In genomic region chr15:75823860-75824613, GRCh38 we compare ENCODE assay signal across 19 cellular contexts. TPM values are rescaled to one million over a fixed set of nuclear protein-coding genes. Genes with fewer than 3 reads are reported as not detected.
A peak's percentile ranks its signal among the peaks of the same experiment; 100 is the strongest.
DNase-seq lines count a peak whose midpoint lies in the region; ATAC-seq and TF ChIP-seq lines count a peak whose summit lies in the region.
"Had no signal": no experiment of that assay in that cellular context is flagged by ENCODE, and none has a peak within 500 bp of the region (broad histone marks: within the 10 kb centered on the region; RNA-seq: fewer than 3 reads in every experiment).

No MANE protein-coding gene starts in this region.

- TF ChIP-seq CTCF in nephron progenitor cell (IDR thresholded peaks at IDR 0.05) (no peak), Peyer's patch (IDR thresholded peaks at IDR 0.05) (no peak), gastrocnemius medialis (IDR thresholded peaks at IDR 0.05 in 4 of 5, conservative IDR thresholded peaks at IDR 0.05 in 1 of 5) (no peak)

- no peaks in the 10 kb centered on the region for H3K36me3 Mint-ChIP-seq in nephron progenitor cell (ENCODE audit: low read depth)
- H3K36me3 Mint-ChIP-seq: CD4-positive, alpha-beta memory T cell had no signal

- H3K4me1 Mint-ChIP-seq in nephron progenitor cell: peaks cover 23% of the 10 kb centered on the region
- H3K4me1 Mint-ChIP-seq: activated B cell treated with CpG ODN at 0.5 μM for 24 hours; activated T-helper 17 cell treated with anti-CD3 and anti-CD28 coated beads, Interleukin-2, amount 50 U/mL, for 72 hours; central memory CD8-positive, alpha-beta T cell had no signal

- H3K36me3 ChIP-seq in SJCRH30 (no peaks in the 10 kb centered on the region), Peyer's patch (no peaks in the 10 kb centered on the region), gastrocnemius medialis (no peaks in the 10 kb centered on the region)
- H3K36me3 ChIP-seq: spleen had no signal

- H3K4me3 ChIP-seq in SJCRH30 (peak overlapping the region; percentile 11; the same call in 1 of the 2 replicates), Peyer's patch (no peak overlapping the region), gastrocnemius medialis (no peak overlapping the region)
- H3K4me3 ChIP-seq: spleen had no signal

- in situ Hi-C loops in gastrocnemius medialis (cut with MboI; ENCODE audit: low sequenced_read_pairs in 4 of 4): no loop called here

- peaks cover 2% of the 10 kb centered on the region for H3K27me3 Mint-ChIP-seq in nephron progenitor cell (ENCODE audit: low read depth, poor library complexity)

- H3K27me3 ChIP-seq in SJCRH30 (no peaks in the 10 kb centered on the region), Peyer's patch (no peaks in the 10 kb centered on the region), gastrocnemius medialis (no peaks in the 10 kb centered on the region)
- H3K27me3 ChIP-seq: spleen had no signal

- intact Hi-C loops in gastrocnemius medialis (cut with DNase I; ENCODE audit: low total_unique reads): loop anchor here (10.0 kb wide), 1 partner anchor 61 kb away; no protein-coding TSS in a partner anchor

- H3K9me3 Mint-ChIP-seq in nephron progenitor cell: no peaks in the 10 kb centered on the region
- H3K9me3 Mint-ChIP-seq: activated B cell treated with CpG ODN at 0.5 μM for 24 hours; activated T-helper 17 cell treated with anti-CD3 and anti-CD28 coated beads, Interleukin-2, amount 50 U/mL, for 72 hours; CD4-positive, alpha-beta memory T cell; central memory CD8-positive, alpha-beta T cell had no signal

- peak overlapping the region; percentile 23 for H3K4me3 Mint-ChIP-seq in nephron progenitor cell
- H3K4me3 Mint-ChIP-seq: activated B cell treated with CpG ODN at 0.5 μM for 24 hours; activated T-helper 17 cell treated with anti-CD3 and anti-CD28 coated beads, Interleukin-2, amount 50 U/mL, for 72 hours; CD4-positive, alpha-beta memory T cell; central memory CD8-positive, alpha-beta T cell had no signal

- H3K4me1 ChIP-seq in SJCRH30 (peaks cover 8% of the 10 kb centered on the region; the same call in 1 of the 2 replicates), Peyer's patch (no peaks in the 10 kb centered on the region), gastrocnemius medialis (no peaks in the 10 kb centered on the region)
- H3K4me1 ChIP-seq: parathyroid adenoma, spleen had no signal

- TF ChIP-seq POLR2A in Peyer's patch (IDR thresholded peaks at IDR 0.05) (no peak), gastrocnemius medialis (IDR thresholded peaks at IDR 0.05) (no peak)

- H3K27ac Mint-ChIP-seq in nephron progenitor cell: peak overlapping the region; percentile 8
- H3K27ac Mint-ChIP-seq: activated B cell treated with CpG ODN at 0.5 μM for 24 hours; activated T-helper 17 cell treated with anti-CD3 and anti-CD28 coated beads, Interleukin-2, amount 50 U/mL, for 72 hours; CD4-positive, alpha-beta memory T cell had no signal

- DNase-seq in ELF-1 (ENCODE audit: low read depth, low spot score) (peak; percentile 94), SJCRH30 (peak; percentile 22 to 35), glomerular endothelial cell (ENCODE audit: extremely low read depth, low read depth, low spot score) (peak; percentile 31), nephron progenitor cell (no peak), NK-92 (lab: John Stamatoyannopoulos, UW; ENCODE audit: unreplicated experiment) (no peak), germinal center (ENCODE audit: low spot score) (no peak), Peyer's patch (no peak), gastrocnemius medialis (no peak)
- DNase-seq: ACHN; activated B cell treated with CpG ODN at 0.5 μM for 24 hours; CD4-positive, alpha-beta memory T cell; DMS79; NCI-H1105 treated with DMSO at 0.1 percent for 48 hours; NCI-H2171 treated with DMSO at 0.1 percent for 48 hours; spleen; stimulated activated naive CD4-positive, alpha-beta T cell had no signal

- ATAC-seq in gastrocnemius medialis: no peak
- ATAC-seq: activated T-helper 17 cell treated with anti-CD3 and anti-CD28 coated beads, Interleukin-2, amount 50 U/mL, for 72 hours had no signal

- no peak overlapping the region for H3K27ac ChIP-seq in SJCRH30
- no peak overlapping the region for H3K27ac ChIP-seq in Peyer's patch
- H3K27ac ChIP-seq in gastrocnemius medialis: no peak overlapping the region
- H3K27ac ChIP-seq: parathyroid adenoma, spleen had no signal

- H3K9me3 ChIP-seq in SJCRH30 (replicated peaks) (no peaks in the 10 kb centered on the region), Peyer's patch (no peaks in the 10 kb centered on the region), gastrocnemius medialis (no peaks in the 10 kb centered on the region)
- H3K9me3 ChIP-seq: spleen had no signal

RNA-seq across cellular contexts. Expression of gene UBE2Q2, which starts 19.2 kb away (rescaled TPM):
- 30.8 and 31.5 TPM in 2 replicates for total RNA-seq in SJCRH30 (2014; rRNA removed; shearing (Covaris generic))
- total RNA-seq in glomerular endothelial cell (42.9 and 48.0 TPM in 2 replicates), Peyer's patch (10 to 100 TPM in 2 of 4 donors, 1 to 10 TPM in 2; 9.3 to 52.0 (median 12.2) TPM), gastrocnemius medialis (10 to 100 TPM; 15.9 to 25.5 (median 23.9) TPM)

Comparison
In these comparisons a context has a peak if more than half of its experiments do, and no peak if none do; other contexts are left out.
1. DNase-seq: peak in ELF-1 (single experiment), SJCRH30 (2 of 2) and glomerular endothelial cell (single experiment); none in nephron progenitor cell (single experiment), NK-92 (single experiment), germinal center (single experiment), Peyer's patch (0 of 3) and gastrocnemius medialis (0 of 2).